9 cellular contexts compared by ENCODE assay signal in genomic region chr10:9342865-9343450, GRCh38.
DNase-seq lines count a peak whose midpoint lies in the region; ATAC-seq and TF ChIP-seq lines count a peak whose summit lies in the region.
"Had no signal": no experiment of that assay in that cellular context is flagged by ENCODE, and none has a peak within 500 bp of the region (broad histone marks: within the 10 kb centered on the region; RNA-seq: fewer than 3 reads in every experiment).

No MANE protein-coding gene starts in this region.

- TF ChIP-seq POLR2A in heart left ventricle (IDR thresholded peaks at IDR 0.05) (no peak), adrenal gland (IDR thresholded peaks at IDR 0.05) (no peak)

- 24 to 28% (median 27%) methylated on average over 4 of the region's 4 CpGs for WGBS in heart left ventricle, 4 donors
- 23 to 28% (median 25%) methylated on average over 4 of the region's 4 CpGs for WGBS in adrenal gland, 4 donors

- intact Hi-C loops in heart left ventricle (cut with DNase I) = loop anchor here in 1 of 10 donors (5.0 kb wide), 1 partner anchor 1334 kb away; no protein-coding TSS in a partner anchor
- intact Hi-C loops in Right ventricle myocardium superior (cut with DNase I) = no loop called here
- intact Hi-C loops in adrenal gland (cut with DNase I) = no loop called here
- intact Hi-C loops in posterior vena cava (cut with DNase I) = no loop called here

- H3K4me3 ChIP-seq in heart left ventricle (no peak overlapping the region), adrenal gland (no peak overlapping the region)

- H3K27me3 Mint-ChIP-seq in stimulated activated naive CD8-positive, alpha-beta T cell treated with anti-CD3 and anti-CD28 coated beads, Interleukin-15, amount 100 ng/mL, for 72 hours = peaks cover 7% of the 10 kb centered on the region

- no peak overlapping the region for H3K27ac Mint-ChIP-seq in stimulated activated naive CD8-positive, alpha-beta T cell treated with anti-CD3 and anti-CD28 coated beads, Interleukin-15, amount 100 ng/mL, for 72 hours
- H3K27ac Mint-ChIP-seq: activated naive CD8-positive, alpha-beta T cell treated with anti-CD3 and anti-CD28 coated beads, Interleukin-2, amount 10 ng/mL, durations not matched to agents 7 days and 5 days had no signal

- no peaks in the 10 kb centered on the region for H3K4me1 Mint-ChIP-seq in stimulated activated naive CD8-positive, alpha-beta T cell treated with anti-CD3 and anti-CD28 coated beads, Interleukin-15, amount 100 ng/mL, for 72 hours
- H3K4me1 Mint-ChIP-seq: activated naive CD8-positive, alpha-beta T cell treated with anti-CD3 and anti-CD28 coated beads, Interleukin-2, amount 10 ng/mL, durations not matched to agents 7 days and 5 days had no signal

- H3K9me3 ChIP-seq in heart left ventricle (peaks cover 0 to 6% (median 0%) of the 10 kb centered on the region in 12 donors), adrenal gland (replicated peaks in 1 of 3) (no peaks in the 10 kb centered on the region)

- DNase-seq in heart left ventricle = no peak
- no peak for DNase-seq in Right ventricle myocardium superior
- peak; percentile 57 for DNase-seq in LoVo (ENCODE audit: low spot score)
- no peak for DNase-seq in adrenal gland
- no peak for DNase-seq in left lobe of liver (ENCODE audit: low spot score)
- no peak for DNase-seq in stimulated activated naive CD8-positive, alpha-beta T cell treated with anti-CD3 and anti-CD28 coated beads, Interleukin-15, amount 100 ng/mL, for 72 hours
- DNase-seq in germinal center (ENCODE audit: low spot score) = no peak
- no peak for DNase-seq in posterior vena cava (ENCODE audit: low spot score)
- DNase-seq: activated naive CD8-positive, alpha-beta T cell treated with anti-CD3 and anti-CD28 coated beads, Interleukin-2, amount 10 ng/mL, durations not matched to agents 7 days and 5 days had no signal

- H3K27me3 ChIP-seq in heart left ventricle (peaks cover 0 to 4% (median 0%) of the 10 kb centered on the region in 9 donors), adrenal gland (no peaks in the 10 kb centered on the region)

- H3K4me3 Mint-ChIP-seq in stimulated activated naive CD8-positive, alpha-beta T cell treated with anti-CD3 and anti-CD28 coated beads, Interleukin-15, amount 100 ng/mL, for 72 hours = no peak overlapping the region
- H3K4me3 Mint-ChIP-seq: activated naive CD8-positive, alpha-beta T cell treated with anti-CD3 and anti-CD28 coated beads, Interleukin-2, amount 10 ng/mL, durations not matched to agents 7 days and 5 days had no signal

- H3K36me3 ChIP-seq in heart left ventricle = no peaks in the 10 kb centered on the region
- H3K36me3 ChIP-seq in adrenal gland (replicated peaks in 1 of 2) = no peaks in the 10 kb centered on the region

- H3K27ac ChIP-seq in heart left ventricle (no peak overlapping the region), adrenal gland (no peak overlapping the region)

- peak in 2 of 4 donors; percentile 41 to 50 for ATAC-seq in heart left ventricle
- ATAC-seq in Right ventricle myocardium superior (ENCODE audit: poor library complexity) = no peak
- peak; percentile 73 for ATAC-seq in left lobe of liver
- no peak for ATAC-seq in stimulated activated naive CD8-positive, alpha-beta T cell treated with anti-CD3 and anti-CD28 coated beads, Interleukin-15, amount 100 ng/mL, for 72 hours

- H3K9me3 Mint-ChIP-seq in stimulated activated naive CD8-positive, alpha-beta T cell treated with anti-CD3 and anti-CD28 coated beads, Interleukin-15, amount 100 ng/mL, for 72 hours = peaks cover 15 to 17% of the 10 kb centered on the region in 2 donors

- H3K4me1 ChIP-seq in heart left ventricle (no peaks in the 10 kb centered on the region), adrenal gland (replicated peaks in 1 of 2) (no peaks in the 10 kb centered on the region)

- TF ChIP-seq CTCF in heart left ventricle (IDR thresholded peaks at IDR 0.05) (peak; percentile 33 to 71 (median 59)), adrenal gland (IDR thresholded peaks at IDR 0.05) (peak; percentile 38 to 63 (median 49))
